ENCODE assay signal across 1 cellular context in the genomic region with DNA sequence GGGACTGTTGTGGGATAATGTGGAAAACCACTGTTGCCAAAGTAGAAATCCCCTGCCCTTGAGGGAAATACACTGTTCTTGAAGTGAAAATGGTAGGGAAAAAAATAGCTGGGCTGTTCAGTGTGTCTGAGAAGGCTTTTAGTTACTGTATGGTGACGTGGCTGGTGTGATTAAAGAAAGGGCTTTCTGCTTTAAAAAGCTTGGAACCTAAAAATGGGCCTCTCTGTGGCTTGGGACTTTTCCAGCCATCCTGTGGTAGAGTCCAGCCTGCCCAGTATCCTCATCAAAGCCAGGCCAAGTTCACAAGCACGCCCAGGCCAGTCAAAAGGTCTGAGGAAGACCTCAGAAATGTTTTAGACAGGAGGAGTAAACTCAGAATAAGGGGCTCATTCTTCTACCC.
TF ChIP-seq lines count a peak whose summit lies in the region.

No MANE protein-coding gene starts in this region.

TF ChIP-seq in H1, 55 proteins besides CTCF, POLR2A, EP300 and RAD21 (continued from another document):
- TF ChIP-seq, protein P1, sequence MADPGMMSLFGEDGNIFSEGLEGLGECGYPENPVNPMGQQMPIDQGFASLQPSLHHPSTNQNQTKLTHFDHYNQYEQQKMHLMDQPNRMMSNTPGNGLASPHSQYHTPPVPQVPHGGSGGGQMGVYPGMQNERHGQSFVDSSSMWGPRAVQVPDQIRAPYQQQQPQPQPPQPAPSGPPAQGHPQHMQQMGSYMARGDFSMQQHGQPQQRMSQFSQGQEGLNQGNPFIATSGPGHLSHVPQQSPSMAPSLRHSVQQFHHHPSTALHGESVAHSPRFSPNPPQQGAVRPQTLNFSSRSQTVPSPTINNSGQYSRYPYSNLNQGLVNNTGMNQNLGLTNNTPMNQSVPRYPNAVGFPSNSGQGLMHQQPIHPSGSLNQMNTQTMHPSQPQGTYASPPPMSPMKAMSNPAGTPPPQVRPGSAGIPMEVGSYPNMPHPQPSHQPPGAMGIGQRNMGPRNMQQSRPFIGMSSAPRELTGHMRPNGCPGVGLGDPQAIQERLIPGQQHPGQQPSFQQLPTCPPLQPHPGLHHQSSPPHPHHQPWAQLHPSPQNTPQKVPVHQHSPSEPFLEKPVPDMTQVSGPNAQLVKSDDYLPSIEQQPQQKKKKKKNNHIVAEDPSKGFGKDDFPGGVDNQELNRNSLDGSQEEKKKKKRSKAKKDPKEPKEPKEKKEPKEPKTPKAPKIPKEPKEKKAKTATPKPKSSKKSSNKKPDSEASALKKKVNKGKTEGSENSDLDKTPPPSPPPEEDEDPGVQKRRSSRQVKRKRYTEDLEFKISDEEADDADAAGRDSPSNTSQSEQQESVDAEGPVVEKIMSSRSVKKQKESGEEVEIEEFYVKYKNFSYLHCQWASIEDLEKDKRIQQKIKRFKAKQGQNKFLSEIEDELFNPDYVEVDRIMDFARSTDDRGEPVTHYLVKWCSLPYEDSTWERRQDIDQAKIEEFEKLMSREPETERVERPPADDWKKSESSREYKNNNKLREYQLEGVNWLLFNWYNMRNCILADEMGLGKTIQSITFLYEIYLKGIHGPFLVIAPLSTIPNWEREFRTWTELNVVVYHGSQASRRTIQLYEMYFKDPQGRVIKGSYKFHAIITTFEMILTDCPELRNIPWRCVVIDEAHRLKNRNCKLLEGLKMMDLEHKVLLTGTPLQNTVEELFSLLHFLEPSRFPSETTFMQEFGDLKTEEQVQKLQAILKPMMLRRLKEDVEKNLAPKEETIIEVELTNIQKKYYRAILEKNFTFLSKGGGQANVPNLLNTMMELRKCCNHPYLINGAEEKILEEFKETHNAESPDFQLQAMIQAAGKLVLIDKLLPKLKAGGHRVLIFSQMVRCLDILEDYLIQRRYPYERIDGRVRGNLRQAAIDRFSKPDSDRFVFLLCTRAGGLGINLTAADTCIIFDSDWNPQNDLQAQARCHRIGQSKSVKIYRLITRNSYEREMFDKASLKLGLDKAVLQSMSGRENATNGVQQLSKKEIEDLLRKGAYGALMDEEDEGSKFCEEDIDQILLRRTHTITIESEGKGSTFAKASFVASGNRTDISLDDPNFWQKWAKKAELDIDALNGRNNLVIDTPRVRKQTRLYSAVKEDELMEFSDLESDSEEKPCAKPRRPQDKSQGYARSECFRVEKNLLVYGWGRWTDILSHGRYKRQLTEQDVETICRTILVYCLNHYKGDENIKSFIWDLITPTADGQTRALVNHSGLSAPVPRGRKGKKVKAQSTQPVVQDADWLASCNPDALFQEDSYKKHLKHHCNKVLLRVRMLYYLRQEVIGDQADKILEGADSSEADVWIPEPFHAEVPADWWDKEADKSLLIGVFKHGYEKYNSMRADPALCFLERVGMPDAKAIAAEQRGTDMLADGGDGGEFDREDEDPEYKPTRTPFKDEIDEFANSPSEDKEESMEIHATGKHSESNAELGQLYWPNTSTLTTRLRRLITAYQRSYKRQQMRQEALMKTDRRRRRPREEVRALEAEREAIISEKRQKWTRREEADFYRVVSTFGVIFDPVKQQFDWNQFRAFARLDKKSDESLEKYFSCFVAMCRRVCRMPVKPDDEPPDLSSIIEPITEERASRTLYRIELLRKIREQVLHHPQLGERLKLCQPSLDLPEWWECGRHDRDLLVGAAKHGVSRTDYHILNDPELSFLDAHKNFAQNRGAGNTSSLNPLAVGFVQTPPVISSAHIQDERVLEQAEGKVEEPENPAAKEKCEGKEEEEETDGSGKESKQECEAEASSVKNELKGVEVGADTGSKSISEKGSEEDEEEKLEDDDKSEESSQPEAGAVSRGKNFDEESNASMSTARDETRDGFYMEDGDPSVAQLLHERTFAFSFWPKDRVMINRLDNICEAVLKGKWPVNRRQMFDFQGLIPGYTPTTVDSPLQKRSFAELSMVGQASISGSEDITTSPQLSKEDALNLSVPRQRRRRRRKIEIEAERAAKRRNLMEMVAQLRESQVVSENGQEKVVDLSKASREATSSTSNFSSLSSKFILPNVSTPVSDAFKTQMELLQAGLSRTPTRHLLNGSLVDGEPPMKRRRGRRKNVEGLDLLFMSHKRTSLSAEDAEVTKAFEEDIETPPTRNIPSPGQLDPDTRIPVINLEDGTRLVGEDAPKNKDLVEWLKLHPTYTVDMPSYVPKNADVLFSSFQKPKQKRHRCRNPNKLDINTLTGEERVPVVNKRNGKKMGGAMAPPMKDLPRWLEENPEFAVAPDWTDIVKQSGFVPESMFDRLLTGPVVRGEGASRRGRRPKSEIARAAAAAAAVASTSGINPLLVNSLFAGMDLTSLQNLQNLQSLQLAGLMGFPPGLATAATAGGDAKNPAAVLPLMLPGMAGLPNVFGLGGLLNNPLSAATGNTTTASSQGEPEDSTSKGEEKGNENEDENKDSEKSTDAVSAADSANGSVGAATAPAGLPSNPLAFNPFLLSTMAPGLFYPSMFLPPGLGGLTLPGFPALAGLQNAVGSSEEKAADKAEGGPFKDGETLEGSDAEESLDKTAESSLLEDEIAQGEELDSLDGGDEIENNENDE (IDR thresholded peaks at IDR 0.05; ENCODE audit: insufficient replicate concordance, low read length) = no peak
- TF ChIP-seq EGR1 (IDR thresholded peaks at IDR 0.05; ENCODE audit: borderline replicate concordance, low read depth, low read length) (no peak), CHD2 (IDR thresholded peaks at IDR 0.05; ENCODE audit: low read length) (no peak), CBX8 (IDR thresholded peaks at IDR 0.05; ENCODE audit: borderline replicate concordance, low read depth, low read length) (no peak), BCL11A (IDR thresholded peaks at IDR 0.05; ENCODE audit: low read depth in 2 of 2, low read length in 2 of 2) (no peak), YY1 (IDR thresholded peaks at IDR 0.05; ENCODE audit: low read depth, low read length) (no peak), TBP (IDR thresholded peaks at IDR 0.05; ENCODE audit: low read depth, low read length) (no peak), BACH1 (IDR thresholded peaks at IDR 0.05; ENCODE audit: low read length) (no peak), HDAC6 (IDR thresholded peaks at IDR 0.05; ENCODE audit: low read depth, low read length) (no peak)
